In genomic region chr11:69377953-69378302, GRCh38 we compare ENCODE assay signal across 10 cellular contexts.
"Had no signal": no experiment of that assay in that cellular context is flagged by ENCODE, and none has a peak within 500 bp of the region (broad histone marks: within the 10 kb centered on the region; RNA-seq: fewer than 3 reads in every experiment).

No MANE protein-coding gene starts in this region.

- H3K9me3 ChIP-seq: heart right ventricle had no signal

- H3K4me1 Mint-ChIP-seq: mesothelial cell of epicardium had no signal

- H3K27me3 Mint-ChIP-seq: activated T-cell treated with anti-CD3 and anti-CD28 coated beads, Interleukin-2, amount 50 U/mL, for 24 hours; naive thymus-derived CD4-positive, alpha-beta T cell had no signal

- H3K27ac ChIP-seq: heart right ventricle had no signal

- DNase-seq: activated CD4-positive, alpha-beta T cell treated with anti-CD3 and anti-CD28 coated beads, Interleukin-2, amount 50 U/mL, for 1 hour; activated gamma-delta T cell treated with Interleukin-2 at 50 U/mL for 16 hours; activated T-cell treated with anti-CD3 and anti-CD28 coated beads, Interleukin-2, amount 50 U/mL, for 24 hours; heart right ventricle; naive thymus-derived CD4-positive, alpha-beta T cell; stimulated activated CD4-positive, alpha-beta T cell treated with anti-CD3 and anti-CD28 coated beads, Interleukin-12 subunit alpha, Interleukin-12 subunit beta, amount 100 ng/mL, for 4 hours; stimulated activated naive CD4-positive, alpha-beta T cell; trophoblast cell had no signal

- H3K4me3 Mint-ChIP-seq: activated T-cell treated with anti-CD3 and anti-CD28 coated beads, Interleukin-2, amount 50 U/mL, for 24 hours; mesothelial cell of epicardium; naive thymus-derived CD4-positive, alpha-beta T cell had no signal

- ATAC-seq: heart right ventricle; naive thymus-derived CD4-positive, alpha-beta T cell had no signal

- H3K4me3 ChIP-seq: heart right ventricle had no signal

- H3K9me3 Mint-ChIP-seq: activated T-cell treated with anti-CD3 and anti-CD28 coated beads, Interleukin-2, amount 50 U/mL, for 24 hours; mesothelial cell of epicardium; naive thymus-derived CD4-positive, alpha-beta T cell had no signal

- H3K36me3 ChIP-seq: heart right ventricle had no signal

- H3K27ac Mint-ChIP-seq: activated T-cell treated with anti-CD3 and anti-CD28 coated beads, Interleukin-2, amount 50 U/mL, for 24 hours; mesothelial cell of epicardium; naive thymus-derived CD4-positive, alpha-beta T cell; progenitor cell of endocrine pancreas had no signal

- H3K36me3 Mint-ChIP-seq: mesothelial cell of epicardium; naive thymus-derived CD4-positive, alpha-beta T cell had no signal
